Comparison of ENCODE assay signal across 13 cellular contexts in the genomic region with DNA sequence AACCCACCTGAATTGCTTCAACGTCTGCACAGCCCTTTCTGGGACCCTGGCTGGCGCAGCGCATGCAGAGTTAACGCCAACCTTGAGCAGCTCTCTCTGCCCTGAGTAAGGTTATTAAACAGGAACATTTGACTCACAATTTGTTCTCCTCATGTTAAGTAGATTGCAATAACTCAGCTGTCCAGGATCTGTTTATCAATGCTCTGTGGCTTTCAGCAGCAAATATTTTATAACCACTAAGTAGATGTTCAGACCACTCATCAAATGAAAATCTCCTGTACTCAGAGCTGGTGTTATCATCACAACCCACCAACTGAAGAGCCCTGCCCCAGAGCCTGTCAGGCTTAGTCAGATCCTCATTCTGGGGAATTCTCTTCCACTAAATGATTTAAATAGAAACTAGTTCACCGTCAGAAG.
DNase-seq lines count a peak whose midpoint lies in the region; ATAC-seq and TF ChIP-seq lines count a peak whose summit lies in the region.
"Had no signal": no experiment of that assay in that cellular context is flagged by ENCODE, and none has a peak within 500 bp of the region (broad histone marks: within the 10 kb centered on the region; RNA-seq: fewer than 3 reads in every experiment).

No MANE protein-coding gene starts in this region.

- CTCF ChIA-PET in AG04449 (lab: Yijun Ruan, JAX): no interaction called here

- peak overlapping the region in 3 of 5 donors; percentile 43 to 57 (median 51) for H3K27ac ChIP-seq in adrenal gland

- peaks cover 14 to 34% of the 10 kb centered on the region in 2 donors for H3K4me1 ChIP-seq in adrenal gland (replicated peaks in 1 of 2)

- H3K4me3 ChIP-seq in AG04449 (ENCODE audit: low read depth, low read length) (no peak overlapping the region), adrenal gland (peak overlapping the region in 1 of 4 donors; percentile 9), kidney epithelial cell (ENCODE audit: low read depth, low read length) (no peak overlapping the region)
- H3K4me3 ChIP-seq: stomach had no signal

- no peak for TF ChIP-seq CTCF in AG04449 (IDR thresholded peaks at IDR 0.05; ENCODE audit: insufficient read depth, low read length, missing control alignments)
- TF ChIP-seq CTCF in adrenal gland (IDR thresholded peaks at IDR 0.05): no peak
- TF ChIP-seq CTCF in kidney epithelial cell (IDR thresholded peaks at IDR 0.05; ENCODE audit: insufficient read depth, low read length, poor library complexity, severe bottlenecking): no peak

- POLR2A ChIA-PET in AG04449 (lab: Yijun Ruan, JAX): interaction anchor here (0.7 kb wide), 1 partner anchor 286 kb away, joined by 3 read pairs; no protein-coding TSS in a partner anchor

- no peaks in the 10 kb centered on the region for H3K36me3 ChIP-seq in adrenal gland (replicated peaks in 1 of 2)
- H3K36me3 ChIP-seq in kidney epithelial cell (ENCODE audit: control insufficient read depth, insufficient read depth, low read length): no peaks in the 10 kb centered on the region
- H3K36me3 ChIP-seq: stomach had no signal

- H3K9me3 ChIP-seq in adrenal gland (replicated peaks in 1 of 3): no peaks in the 10 kb centered on the region
- H3K9me3 ChIP-seq: stomach had no signal

- intact Hi-C loops in adrenal gland (cut with DNase I): no loop called here

- no peaks in the 10 kb centered on the region for H3K27me3 ChIP-seq in adrenal gland
- no peaks in the 10 kb centered on the region for H3K27me3 ChIP-seq in kidney epithelial cell (ENCODE audit: control insufficient read depth, insufficient read depth, low read length)
- H3K27me3 ChIP-seq: stomach had no signal

- ATAC-seq in HG02610 (IDR thresholded peaks at IDR 0.05; ENCODE audit: unreplicated experiment): peak; percentile 74
- no peak for ATAC-seq in GM21717 (IDR thresholded peaks at IDR 0.05; ENCODE audit: unreplicated experiment)
- no peak for ATAC-seq in left lobe of liver

- WGBS in adrenal gland, 4 donors: 29 to 52% (median 42%) methylated on average over 5 of the region's 5 CpGs

- peak; percentile 71 for DNase-seq in AG04449 (ENCODE audit: low read depth, low spot score)
- peak; percentile 14 to 53 (median 28) for DNase-seq in adrenal gland
- DNase-seq in kidney epithelial cell (ENCODE audit: low read depth): peak; percentile 79
- DNase-seq in NCI-H1694 treated with DMSO at 0.1 percent for 48 hours (lab: John Stamatoyannopoulos, UW): no peak
- DNase-seq in NCI-H2227 treated with DMSO at 0.1 percent for 48 hours (lab: John Stamatoyannopoulos, UW): no peak
- DNase-seq in left lobe of liver (ENCODE audit: low spot score): no peak
- DNase-seq: activated CD4-positive, alpha-beta T cell treated with anti-CD3 and anti-CD28 coated beads, Interleukin-2, amount 50 U/mL, for 4 hours; CD8-positive, alpha-beta memory T cell; cerebellar nuclear complex; retina; stomach had no signal

- no peak for TF ChIP-seq POLR2A in adrenal gland (IDR thresholded peaks at IDR 0.05)

Comparison
In these comparisons a context has a peak if more than half of its experiments do, and no peak if none do; other contexts are left out.
1. DNase-seq: peak in AG04449 (single experiment), adrenal gland (7 of 7) and kidney epithelial cell (single experiment); none in NCI-H1694 treated with DMSO at 0.1 percent for 48 hours (single experiment), NCI-H2227 treated with DMSO at 0.1 percent for 48 hours (single experiment) and left lobe of liver (single experiment).